Comparison of ENCODE assay signal across 3 cellular contexts in genomic region chrX:134658421-134658896, GRCh38.
TF ChIP-seq lines count a peak whose summit lies in the region.

Gene PLAC1, minus strand, starts transcription at chrX:134658471. Its CDS starts 91,789 bp downstream, at chrX:134566682.

TF ChIP-seq in SK-N-SH, 30 proteins besides CTCF, POLR2A, EP300 and RAD21:
- TF ChIP-seq IRF3 (IDR thresholded peaks at IDR 0.05; ENCODE audit: low read depth, low read length) (no peak), MXI1 (IDR thresholded peaks at IDR 0.05; ENCODE audit: low read depth, low read length) (no peak), NFIC (IDR thresholded peaks at IDR 0.05; ENCODE audit: borderline replicate concordance) (no peak), RCOR1 (IDR thresholded peaks at IDR 0.05; ENCODE audit: low read length) (no peak), YY1 (IDR thresholded peaks at IDR 0.05; ENCODE audit: low read depth) (no peak), FOXM1 (IDR thresholded peaks at IDR 0.05; ENCODE audit: low read depth) (no peak), SMC3 (IDR thresholded peaks at IDR 0.05; ENCODE audit: low read depth, low read length) (no peak)
- TF ChIP-seq, protein P1, sequence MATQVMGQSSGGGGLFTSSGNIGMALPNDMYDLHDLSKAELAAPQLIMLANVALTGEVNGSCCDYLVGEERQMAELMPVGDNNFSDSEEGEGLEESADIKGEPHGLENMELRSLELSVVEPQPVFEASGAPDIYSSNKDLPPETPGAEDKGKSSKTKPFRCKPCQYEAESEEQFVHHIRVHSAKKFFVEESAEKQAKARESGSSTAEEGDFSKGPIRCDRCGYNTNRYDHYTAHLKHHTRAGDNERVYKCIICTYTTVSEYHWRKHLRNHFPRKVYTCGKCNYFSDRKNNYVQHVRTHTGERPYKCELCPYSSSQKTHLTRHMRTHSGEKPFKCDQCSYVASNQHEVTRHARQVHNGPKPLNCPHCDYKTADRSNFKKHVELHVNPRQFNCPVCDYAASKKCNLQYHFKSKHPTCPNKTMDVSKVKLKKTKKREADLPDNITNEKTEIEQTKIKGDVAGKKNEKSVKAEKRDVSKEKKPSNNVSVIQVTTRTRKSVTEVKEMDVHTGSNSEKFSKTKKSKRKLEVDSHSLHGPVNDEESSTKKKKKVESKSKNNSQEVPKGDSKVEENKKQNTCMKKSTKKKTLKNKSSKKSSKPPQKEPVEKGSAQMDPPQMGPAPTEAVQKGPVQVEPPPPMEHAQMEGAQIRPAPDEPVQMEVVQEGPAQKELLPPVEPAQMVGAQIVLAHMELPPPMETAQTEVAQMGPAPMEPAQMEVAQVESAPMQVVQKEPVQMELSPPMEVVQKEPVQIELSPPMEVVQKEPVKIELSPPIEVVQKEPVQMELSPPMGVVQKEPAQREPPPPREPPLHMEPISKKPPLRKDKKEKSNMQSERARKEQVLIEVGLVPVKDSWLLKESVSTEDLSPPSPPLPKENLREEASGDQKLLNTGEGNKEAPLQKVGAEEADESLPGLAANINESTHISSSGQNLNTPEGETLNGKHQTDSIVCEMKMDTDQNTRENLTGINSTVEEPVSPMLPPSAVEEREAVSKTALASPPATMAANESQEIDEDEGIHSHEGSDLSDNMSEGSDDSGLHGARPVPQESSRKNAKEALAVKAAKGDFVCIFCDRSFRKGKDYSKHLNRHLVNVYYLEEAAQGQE (IDR thresholded peaks at IDR 0.05; ENCODE audit: low read depth, low read length), result no peak
TF ChIP-seq in SK-N-SH: peak in this region for 0.

TF ChIP-seq in SK-N-SH treated with all-trans-retinoic acid at 6 μM for 48 hours, 23 proteins besides CTCF, POLR2A, EP300 and RAD21 (continued from another document):
- TF ChIP-seq, protein P2, sequence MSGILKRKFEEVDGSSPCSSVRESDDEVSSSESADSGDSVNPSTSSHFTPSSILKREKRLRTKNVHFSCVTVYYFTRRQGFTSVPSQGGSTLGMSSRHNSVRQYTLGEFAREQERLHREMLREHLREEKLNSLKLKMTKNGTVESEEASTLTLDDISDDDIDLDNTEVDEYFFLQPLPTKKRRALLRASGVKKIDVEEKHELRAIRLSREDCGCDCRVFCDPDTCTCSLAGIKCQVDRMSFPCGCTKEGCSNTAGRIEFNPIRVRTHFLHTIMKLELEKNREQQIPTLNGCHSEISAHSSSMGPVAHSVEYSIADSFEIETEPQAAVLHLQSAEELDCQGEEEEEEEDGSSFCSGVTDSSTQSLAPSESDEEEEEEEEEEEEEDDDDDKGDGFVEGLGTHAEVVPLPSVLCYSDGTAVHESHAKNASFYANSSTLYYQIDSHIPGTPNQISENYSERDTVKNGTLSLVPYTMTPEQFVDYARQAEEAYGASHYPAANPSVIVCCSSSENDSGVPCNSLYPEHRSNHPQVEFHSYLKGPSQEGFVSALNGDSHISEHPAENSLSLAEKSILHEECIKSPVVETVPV (CRISPR knock-in tag; IDR thresholded peaks at IDR 0.05), result no peak
- TF ChIP-seq, protein P3, sequence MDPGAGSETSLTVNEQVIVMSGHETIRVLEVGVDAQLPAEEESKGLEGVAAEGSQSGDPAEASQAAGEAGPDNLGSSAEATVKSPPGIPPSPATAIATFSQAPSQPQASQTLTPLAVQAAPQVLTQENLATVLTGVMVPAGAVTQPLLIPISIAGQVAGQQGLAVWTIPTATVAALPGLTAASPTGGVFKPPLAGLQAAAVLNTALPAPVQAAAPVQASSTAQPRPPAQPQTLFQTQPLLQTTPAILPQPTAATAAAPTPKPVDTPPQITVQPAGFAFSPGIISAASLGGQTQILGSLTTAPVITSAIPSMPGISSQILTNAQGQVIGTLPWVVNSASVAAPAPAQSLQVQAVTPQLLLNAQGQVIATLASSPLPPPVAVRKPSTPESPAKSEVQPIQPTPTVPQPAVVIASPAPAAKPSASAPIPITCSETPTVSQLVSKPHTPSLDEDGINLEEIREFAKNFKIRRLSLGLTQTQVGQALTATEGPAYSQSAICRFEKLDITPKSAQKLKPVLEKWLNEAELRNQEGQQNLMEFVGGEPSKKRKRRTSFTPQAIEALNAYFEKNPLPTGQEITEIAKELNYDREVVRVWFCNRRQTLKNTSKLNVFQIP (CRISPR knock-in tag; IDR thresholded peaks at IDR 0.05; ENCODE audit: borderline replicate concordance, low read depth), result no peak

TF ChIP-seq in K562, 482 proteins besides CTCF, POLR2A, EP300 and RAD21 (continued from another document):
- TF ChIP-seq ZNF407 (IDR thresholded peaks at IDR 0.05; ENCODE audit: low read depth), result no peak
